23 cellular contexts compared by ENCODE assay signal in genomic region chr6:53858196-53858595, GRCh38.
DNase-seq lines count a peak whose midpoint lies in the region; ATAC-seq and TF ChIP-seq lines count a peak whose summit lies in the region.
"Had no signal": no experiment of that assay in that cellular context is flagged by ENCODE, and none has a peak within 500 bp of the region (broad histone marks: within the 10 kb centered on the region; RNA-seq: fewer than 3 reads in every experiment).

No MANE protein-coding gene starts in this region.

- POLR2A ChIA-PET in MCF 10A (lab: Yijun Ruan, JAX) = interaction anchor here (1.0 kb wide), 1 partner anchor 106 kb away, joined by 3 read pairs; no protein-coding TSS in a partner anchor

- TF ChIP-seq POLR2A in breast epithelium (IDR thresholded peaks at IDR 0.05) (no peak), suprapubic skin (IDR thresholded peaks at IDR 0.05) (no peak)

- H3K4me1 Mint-ChIP-seq in MCF 10A (ENCODE audit: insufficient read depth, unreplicated experiment) = peaks cover 31% of the 10 kb centered on the region
- H3K4me1 Mint-ChIP-seq: CD14-positive monocyte had no signal

- TF ChIP-seq EP300 in suprapubic skin (IDR thresholded peaks at IDR 0.05) = no peak

- H3K27me3 ChIP-seq in breast epithelium = no peaks in the 10 kb centered on the region
- no peaks in the 10 kb centered on the region for H3K27me3 ChIP-seq in suprapubic skin
- H3K27me3 ChIP-seq: BLaER1 treated with 17β-estradiol and CSF1 and Interleukin-3, amounts not matched to agents 10 nM and 100 nM had no signal

- no peaks in the 10 kb centered on the region for H3K36me3 ChIP-seq in breast epithelium
- no peaks in the 10 kb centered on the region for H3K36me3 ChIP-seq in suprapubic skin
- H3K36me3 ChIP-seq: BE2C; BLaER1 treated with 17β-estradiol and CSF1 and Interleukin-3, amounts not matched to agents 10 nM and 100 nM had no signal

- H3K9me3 Mint-ChIP-seq in MCF 10A (ENCODE audit: unreplicated experiment) = no peaks in the 10 kb centered on the region
- H3K9me3 Mint-ChIP-seq: CD4-positive, alpha-beta T cell; CD8-positive, alpha-beta memory T cell; GM23338; H9 had no signal

- DNase-seq in breast epithelium (ENCODE audit: low spot score in 2 of 2) = no peak
- no peak for DNase-seq in MCF 10A (ENCODE audit: unreplicated experiment)
- DNase-seq in epithelial cell of prostate (ENCODE audit: low read depth, low spot score) = no peak
- no peak for DNase-seq in left colon
- DNase-seq in suprapubic skin (ENCODE audit: low spot score in 2 of 2) = no peak
- DNase-seq in stimulated activated CD4-positive, alpha-beta T cell treated with anti-CD3 and anti-CD28 coated beads, Interleukin-1b, Interleukin-23, amount 100 ng/mL, for 48 hours = no peak
- DNase-seq in NCI-H128 (lab: John Stamatoyannopoulos, UW; ENCODE audit: unreplicated experiment) = no peak
- DNase-seq: 8988T; ACHN; AML-193; BE2C; CD4-positive, alpha-beta T cell; CD8-positive, alpha-beta memory T cell; DMS 273 treated with DMSO at 0.1 percent for 48 hours; DMS79 treated with DMSO at 0.1 percent for 48 hours; GF-D8; H9 had no signal

- BruUV-seq in MCF 10A (replicated peaks; lab: Mats Ljungman, UMichigan) = no TSS peak

- ATAC-seq in left colon (peak; percentile 48), HG02981 (IDR thresholded peaks at IDR 0.05; ENCODE audit: unreplicated experiment) (no peak)
- ATAC-seq: A549, GM23338, HCT116 had no signal

- no peaks in the 10 kb centered on the region for H3K9me3 ChIP-seq in breast epithelium
- H3K9me3 ChIP-seq in suprapubic skin = no peaks in the 10 kb centered on the region
- H3K9me3 ChIP-seq: A549, BE2C had no signal

- H3K36me3 Mint-ChIP-seq in MCF 10A (ENCODE audit: insufficient read depth, unreplicated experiment) = no peaks in the 10 kb centered on the region
- H3K36me3 Mint-ChIP-seq: CD14-positive monocyte; CD8-positive, alpha-beta memory T cell had no signal

- TF ChIP-seq CTCF in breast epithelium (IDR thresholded peaks at IDR 0.05) (no peak), MCF 10A (IDR thresholded peaks at IDR 0.05; ENCODE audit: unreplicated experiment) (no peak), suprapubic skin (IDR thresholded peaks at IDR 0.05) (no peak)

- no peak overlapping the region for H3K4me3 Mint-ChIP-seq in MCF 10A (ENCODE audit: unreplicated experiment)
- H3K4me3 Mint-ChIP-seq: CD14-positive monocyte; CD4-positive, alpha-beta T cell; CD8-positive, alpha-beta memory T cell; GM23338; H9 had no signal

- H3K4me1 ChIP-seq in breast epithelium (peaks cover 0 to 8% of the 10 kb centered on the region in 2 donors), suprapubic skin (peaks cover 55% of the 10 kb centered on the region)
- H3K4me1 ChIP-seq: BLaER1 treated with 17β-estradiol and CSF1 and Interleukin-3, amounts not matched to agents 10 nM and 100 nM had no signal

- intact Hi-C loops in breast epithelium (cut with DNase I; ENCODE audit: low total_unique reads) = no loop called here
- intact Hi-C loops in MCF 10A (cut with micrococcal nuclease) = no loop called here
- intact Hi-C loops in left colon (cut with DNase I, micrococcal nuclease) = no loop called here

- CTCF ChIA-PET in MCF 10A (lab: Yijun Ruan, JAX) = no interaction called here

- H3K4me3 ChIP-seq in breast epithelium = no peak overlapping the region
- H3K4me3 ChIP-seq in suprapubic skin = no peak overlapping the region
- H3K4me3 ChIP-seq: A549; BLaER1 treated with 17β-estradiol and CSF1 and Interleukin-3, amounts not matched to agents 10 nM and 100 nM; GM23338 had no signal

- H3K27ac ChIP-seq in breast epithelium = peak overlapping the region; percentile 30 to 70
- peak overlapping the region; percentile 61 for H3K27ac ChIP-seq in epithelial cell of prostate
- peak overlapping the region; percentile 40 for H3K27ac ChIP-seq in suprapubic skin
- H3K27ac ChIP-seq: A549; BLaER1 treated with 17β-estradiol and CSF1 and Interleukin-3, amounts not matched to agents 10 nM and 100 nM had no signal

- no peaks in the 10 kb centered on the region for H3K27me3 Mint-ChIP-seq in MCF 10A (ENCODE audit: insufficient read depth, unreplicated experiment)
- H3K27me3 Mint-ChIP-seq: CD4-positive, alpha-beta T cell had no signal

- H3K27ac Mint-ChIP-seq in MCF 10A (ENCODE audit: low read depth, unreplicated experiment) = no peak overlapping the region
- H3K27ac Mint-ChIP-seq: CD14-positive monocyte; CD4-positive, alpha-beta T cell; GM23338 had no signal
